ENCODE assay signal across 6 cellular contexts in genomic region chr17:29623283-29623647, GRCh38. TPM values are rescaled to one million over a fixed set of nuclear protein-coding genes. Genes with fewer than 3 reads are reported as not detected.
DNase-seq lines count a peak whose midpoint lies in the region; ATAC-seq lines count a peak whose summit lies in the region.

No MANE protein-coding gene starts in this region.

- H3K4me3 Mint-ChIP-seq in T-helper 1 cell treated with Interleukin-12 subunit alpha and Interleukin-12 subunit beta and Interleukin-4 antibody, amounts not matched to agents 30 μg/mL and 1 μg/mL, for 36 hours: peak overlapping the region; percentile 75

- peaks cover 7% of the 10 kb centered on the region for H3K36me3 Mint-ChIP-seq in T-helper 1 cell treated with Interleukin-12 subunit alpha and Interleukin-12 subunit beta and Interleukin-4 antibody, amounts not matched to agents 30 μg/mL and 1 μg/mL, for 36 hours (ENCODE audit: low read depth)

- H3K36me3 ChIP-seq in ectodermal cell (ENCODE audit: control insufficient read depth, insufficient read depth, low read length) (no peaks in the 10 kb centered on the region), skeletal muscle tissue (ENCODE audit: control insufficient read depth in 3 of 3, insufficient read depth in 3 of 3, low read length in 3 of 3) (peaks cover 12 to 29% (median 16%) of the 10 kb centered on the region in 3 donors)

- H3K27me3 Mint-ChIP-seq in T-helper 1 cell treated with Interleukin-12 subunit alpha and Interleukin-12 subunit beta and Interleukin-4 antibody, amounts not matched to agents 30 μg/mL and 1 μg/mL, for 36 hours (ENCODE audit: low read depth): peaks cover 11% of the 10 kb centered on the region

- no peak overlapping the region for H3K27ac ChIP-seq in ectodermal cell (ENCODE audit: insufficient read depth, low read depth, low read length, poor library complexity, severe bottlenecking)
- H3K27ac ChIP-seq in skeletal muscle tissue (ENCODE audit: low read depth, low read length): peak overlapping the region; percentile 97

- peak overlapping the region; percentile 47 to 97 (median 94) for H3K9ac ChIP-seq in skeletal muscle tissue (ENCODE audit: low read depth in 1 of 3, low read length in 3 of 3)

- H3K9me3 Mint-ChIP-seq in T-helper 1 cell treated with Interleukin-12 subunit alpha and Interleukin-12 subunit beta and Interleukin-4 antibody, amounts not matched to agents 30 μg/mL and 1 μg/mL, for 36 hours: no peaks in the 10 kb centered on the region

- 26 to 33% methylated on average over 4 of the region's 4 CpGs for WGBS in ectodermal cell, 2 experiments

- H3K27me3 ChIP-seq in ectodermal cell (ENCODE audit: control insufficient read depth, insufficient read depth, low read length, poor library complexity, severe bottlenecking): peaks cover 45% of the 10 kb centered on the region
- no peaks in the 10 kb centered on the region for H3K27me3 ChIP-seq in skeletal muscle tissue (ENCODE audit: control insufficient read depth in 3 of 3, insufficient read depth in 3 of 3, low read length in 3 of 3)

- no peak for ATAC-seq in esophagus mucosa
- no peak for ATAC-seq in GM19452 (IDR thresholded peaks at IDR 0.05; ENCODE audit: unreplicated experiment)

- no peak overlapping the region for H3K27ac Mint-ChIP-seq in T-helper 1 cell treated with Interleukin-12 subunit alpha and Interleukin-12 subunit beta and Interleukin-4 antibody, amounts not matched to agents 30 μg/mL and 1 μg/mL, for 36 hours

- DNase-seq in T-helper 1 cell: no peak

- peaks cover 3% of the 10 kb centered on the region for H3K4me1 ChIP-seq in ectodermal cell (ENCODE audit: control insufficient read depth, insufficient read depth, low read length)
- peaks cover 71 to 78% (median 77%) of the 10 kb centered on the region in 3 donors for H3K4me1 ChIP-seq in skeletal muscle tissue (ENCODE audit: control insufficient read depth in 3 of 3, insufficient read depth in 3 of 3, low read length in 3 of 3)

- H3K9me3 ChIP-seq in ectodermal cell (ENCODE audit: control insufficient read depth, low read length) (no peaks in the 10 kb centered on the region), skeletal muscle tissue (ENCODE audit: control insufficient read depth in 3 of 3, low read length in 3 of 3) (no peaks in the 10 kb centered on the region)

- H3K4me1 Mint-ChIP-seq in T-helper 1 cell treated with Interleukin-12 subunit alpha and Interleukin-12 subunit beta and Interleukin-4 antibody, amounts not matched to agents 30 μg/mL and 1 μg/mL, for 36 hours (ENCODE audit: low read depth): peaks cover 30% of the 10 kb centered on the region

- H3K4me3 ChIP-seq in ectodermal cell (ENCODE audit: insufficient read depth, low read depth, low read length) (peak overlapping the region; percentile 58), skeletal muscle tissue (ENCODE audit: low read length in 3 of 3) (peak overlapping the region; percentile 76 to 90 (median 79))

RNA-seq across cellular contexts. Expression of gene CORO6, which starts 0.6 kb away (rescaled TPM):
- 5.9 TPM for polyA plus RNA-seq in ectodermal cell (2013, experiment 1 of 4)
- polyA plus RNA-seq in ectodermal cell (2013, experiment 2 of 4): 3.9 TPM
- polyA plus RNA-seq in ectodermal cell (2013, experiment 3 of 4): 5.7 TPM
- 5.9 TPM for polyA plus RNA-seq in ectodermal cell (2013, experiment 4 of 4)
- total RNA-seq in skeletal muscle tissue: 43.3 TPM
- total RNA-seq in esophagus mucosa: 1.4 TPM

RNA-seq across cellular contexts. Expression of gene ANKRD13B, which starts 30.3 kb away (rescaled TPM):
- 20.8 TPM for polyA plus RNA-seq in ectodermal cell (2013, experiment 1 of 4)
- 13.3 TPM for polyA plus RNA-seq in ectodermal cell (2013, experiment 2 of 4)
- polyA plus RNA-seq in ectodermal cell (2013, experiment 3 of 4): 16.9 TPM
- 17.1 TPM for polyA plus RNA-seq in ectodermal cell (2013, experiment 4 of 4)
- total RNA-seq in skeletal muscle tissue (9.4 TPM), esophagus mucosa (2.7 TPM)

RNA-seq across cellular contexts. Expression of gene GIT1, which starts 33.8 kb away (rescaled TPM):
- 70.2 TPM for polyA plus RNA-seq in ectodermal cell (2013, experiment 1 of 4)
- 58.0 TPM for polyA plus RNA-seq in ectodermal cell (2013, experiment 2 of 4)
- polyA plus RNA-seq in ectodermal cell (2013, experiment 3 of 4): 53.3 TPM
- polyA plus RNA-seq in ectodermal cell (2013, experiment 4 of 4): 54.0 TPM
- 11.0 TPM for total RNA-seq in skeletal muscle tissue
- total RNA-seq in esophagus mucosa: 28.7 TPM

RNA-seq across cellular contexts. Expression of gene TP53I13, which starts 54.8 kb away (rescaled TPM):
- polyA plus RNA-seq in ectodermal cell (2013, experiment 1 of 4): 24.8 TPM
- 23.0 TPM for polyA plus RNA-seq in ectodermal cell (2013, experiment 2 of 4)
- polyA plus RNA-seq in ectodermal cell (2013, experiment 3 of 4): 24.5 TPM
- 30.6 TPM for polyA plus RNA-seq in ectodermal cell (2013, experiment 4 of 4)
- total RNA-seq in skeletal muscle tissue (26.1 TPM), esophagus mucosa (13.4 TPM)

RNA-seq across cellular contexts. Expression of gene ABHD15, which starts 56.4 kb away (rescaled TPM):
- 2.0 TPM for polyA plus RNA-seq in ectodermal cell (2013, experiment 1 of 4)
- polyA plus RNA-seq in ectodermal cell (2013, experiment 2 of 4): 1.3 TPM
- polyA plus RNA-seq in ectodermal cell (2013, experiment 3 of 4): 1.1 TPM
- polyA plus RNA-seq in ectodermal cell (2013, experiment 4 of 4): 1.3 TPM
- total RNA-seq in skeletal muscle tissue: 5.2 TPM
- total RNA-seq in esophagus mucosa: 2.5 TPM

Comparison
In these comparisons a context has a peak if more than half of its experiments do, and no peak if none do; other contexts are left out.
1. RNA of gene CORO6, which starts 0.6 kb away (total RNA-seq): 43.3 TPM in skeletal muscle tissue (single experiment); 1.4 TPM in esophagus mucosa (single experiment); every median in the first group is over 10 times any median in the second.